Comparison of ENCODE assay signal across 9 cellular contexts in genomic region chr5:179679014-179679674, GRCh38. TPM values are rescaled to one million over a fixed set of nuclear protein-coding genes. Genes with fewer than 3 reads are reported as not detected.
DNase-seq lines count a peak whose midpoint lies in the region; ATAC-seq and TF ChIP-seq lines count a peak whose summit lies in the region.
"Had no signal": no experiment of that assay in that cellular context is flagged by ENCODE, and none has a peak within 500 bp of the region (broad histone marks: within the 10 kb centered on the region; RNA-seq: fewer than 3 reads in every experiment).

No MANE protein-coding gene starts in this region.

- peaks cover 21 to 51% (median 31%) of the 10 kb centered on the region in 4 donors for H3K4me1 Mint-ChIP-seq in CD4-positive, alpha-beta memory T cell
- peaks cover 33% of the 10 kb centered on the region for H3K4me1 Mint-ChIP-seq in activated CD8-positive, alpha-beta T cell treated with anti-CD3 and anti-CD28 coated beads for 36 hours (ENCODE audit: low read depth)

- no peak for TF ChIP-seq POLR2A in NB4 (IDR thresholded peaks at IDR 0.05; ENCODE audit: extremely low read depth, insufficient read length)

- DNase-seq in CD4-positive, alpha-beta memory T cell: peak; percentile 55 to 79 (median 59)
- DNase-seq in NB4 (ENCODE audit: low read depth) (peak; percentile 85), mesenteric fat pad (ENCODE audit: low spot score) (peak; percentile 91), NCI-H226 (no peak)
- DNase-seq in activated CD8-positive, alpha-beta T cell treated with anti-CD3 and anti-CD28 coated beads for 36 hours: peak; percentile 91
- DNase-seq in effector CD8-positive, alpha-beta T cell (lab: John Stamatoyannopoulos, UW): peak; percentile 38
- DNase-seq in stimulated activated CD8-positive, alpha-beta memory T cell treated with anti-CD3 and anti-CD28 coated beads, Interleukin-15, amount 100 ng/mL, for 24 hours (ENCODE audit: low read depth): peak; percentile 21

- POLR2A ChIA-PET in CD4-positive, alpha-beta memory T cell (lab: Charles Lee; ENCODE audit: partially characterized antibody): interaction anchor here (0.6 to 3.8 kb wide), 18 partner anchors 9 to 1336 kb away, joined by 3 to 59 read pairs (median 8); partner anchors contain the start of genes HNRNPH1, LTC4S, MAML1 and MRNIP
- POLR2A ChIA-PET in activated CD8-positive, alpha-beta T cell treated with anti-CD3 and anti-CD28 coated beads for 36 hours (lab: Charles Lee): interaction anchor here (1.1 to 6.3 kb wide), 13 partner anchors 9 to 392 kb away, joined by 4 to 55 read pairs (median 11); partner anchors contain the start of genes HNRNPH1 and MAML1

- peak; percentile 34 for ATAC-seq in GM21619 (IDR thresholded peaks at IDR 0.05; ENCODE audit: unreplicated experiment)
- ATAC-seq in activated CD8-positive, alpha-beta T cell treated with anti-CD3 and anti-CD28 coated beads for 36 hours: peak; percentile 51

- no peaks in the 10 kb centered on the region for H3K9me3 Mint-ChIP-seq in CD4-positive, alpha-beta memory T cell
- H3K9me3 Mint-ChIP-seq in activated CD8-positive, alpha-beta T cell treated with anti-CD3 and anti-CD28 coated beads for 36 hours: no peaks in the 10 kb centered on the region

- intact Hi-C loops in CD4-positive, alpha-beta memory T cell (cut with micrococcal nuclease): loop anchor here (2.0 to 5.0 kb wide), 3 partner anchors 118 to 412 kb away; partner anchors contain the start of gene TBC1D9B
- intact Hi-C loops in activated CD8-positive, alpha-beta T cell treated with anti-CD3 and anti-CD28 coated beads for 36 hours (cut with micrococcal nuclease): no loop called here

- H3K36me3 ChIP-seq in CD4-positive, alpha-beta memory T cell (ENCODE audit: insufficient read depth, low read length): no peaks in the 10 kb centered on the region

- H3K36me3 Mint-ChIP-seq in CD4-positive, alpha-beta memory T cell: peaks cover 0 to 13% of the 10 kb centered on the region in 2 donors
- peaks cover 34% of the 10 kb centered on the region for H3K36me3 Mint-ChIP-seq in activated CD8-positive, alpha-beta T cell treated with anti-CD3 and anti-CD28 coated beads for 36 hours (ENCODE audit: low read depth)

- H3K27me3 Mint-ChIP-seq in CD4-positive, alpha-beta memory T cell: no peaks in the 10 kb centered on the region
- no peaks in the 10 kb centered on the region for H3K27me3 Mint-ChIP-seq in activated CD8-positive, alpha-beta T cell treated with anti-CD3 and anti-CD28 coated beads for 36 hours

- peak overlapping the region; percentile 94 to 98 (median 98) for H3K27ac Mint-ChIP-seq in CD4-positive, alpha-beta memory T cell
- peak overlapping the region; percentile 98 for H3K27ac Mint-ChIP-seq in activated CD8-positive, alpha-beta T cell treated with anti-CD3 and anti-CD28 coated beads for 36 hours

- H3K4me1 ChIP-seq in CD4-positive, alpha-beta memory T cell (ENCODE audit: insufficient read depth, low read length): peaks cover 28% of the 10 kb centered on the region

- H3K27me3 ChIP-seq in CD4-positive, alpha-beta memory T cell (ENCODE audit: insufficient read depth, low read length): no peaks in the 10 kb centered on the region

- TF ChIP-seq CTCF in NB4 (IDR thresholded peaks at IDR 0.05; ENCODE audit: low read depth, low read length): peak; percentile 28
- TF ChIP-seq CTCF in activated CD8-positive, alpha-beta T cell treated with anti-CD3 and anti-CD28 coated beads for 36 hours (IDR thresholded peaks at IDR 0.05): peak; percentile 51

- peak overlapping the region; percentile 96 to 99 (median 96) for H3K4me3 Mint-ChIP-seq in CD4-positive, alpha-beta memory T cell
- peak overlapping the region; percentile 91 for H3K4me3 Mint-ChIP-seq in activated CD8-positive, alpha-beta T cell treated with anti-CD3 and anti-CD28 coated beads for 36 hours

- H3K9me3 ChIP-seq in CD4-positive, alpha-beta memory T cell (ENCODE audit: control insufficient read depth in 1 of 2, low read length in 2 of 2): no peaks in the 10 kb centered on the region

- peak overlapping the region; percentile 73 to 98 for H3K4me3 ChIP-seq in CD4-positive, alpha-beta memory T cell (ENCODE audit: low read length in 2 of 2)
- H3K4me3 ChIP-seq in NB4 (ENCODE audit: low read depth, low read length): peak overlapping the region; percentile 93

- H3K27ac ChIP-seq in CD4-positive, alpha-beta memory T cell (ENCODE audit: low read depth, low read length): peak overlapping the region; percentile 83

- CTCF ChIA-PET in CD4-positive, alpha-beta memory T cell (lab: Charles Lee; ENCODE audit: partially characterized antibody): interaction anchor here (1.1 to 2.7 kb wide), 9 partner anchors 9 to 117 kb away, joined by 3 to 23 read pairs (median 5); partner anchors contain the start of gene HNRNPH1
- CTCF ChIA-PET in activated CD8-positive, alpha-beta T cell treated with anti-CD3 and anti-CD28 coated beads for 36 hours (lab: Charles Lee): interaction anchor here (0.8 to 5.1 kb wide), 7 partner anchors 10 to 118 kb away, joined by 3 to 27 read pairs (median 4); partner anchors contain the start of gene HNRNPH1

RNA-seq across cellular contexts. Expression of gene CBY3, which starts 1.7 kb away (rescaled TPM):
- under 1 TPM; 0.58 to 0.76 TPM for total RNA-seq in CD4-positive, alpha-beta memory T cell
- under 1 TPM; 0.36 to 0.56 TPM for polyA plus RNA-seq in CD4-positive, alpha-beta memory T cell
- total RNA-seq in activated CD8-positive, alpha-beta T cell treated with anti-CD3 and anti-CD28 coated beads for 36 hours: 1 to 10 TPM in 1 of 2 experiments, under 1 TPM in 1; 0.47 to 1.2 TPM
- not detected for total RNA-seq in mesenteric fat pad
- total RNA-seq: M059J had no signal

RNA-seq across cellular contexts. Expression of gene CANX, which starts 19.6 kb away (rescaled TPM):
- total RNA-seq in CD4-positive, alpha-beta memory T cell: 100 to 1,000 TPM; 377 to 417 TPM
- polyA plus RNA-seq in CD4-positive, alpha-beta memory T cell: 100 to 1,000 TPM; 259 to 394 TPM
- 100 to 1,000 TPM; 431 to 444 TPM for total RNA-seq in activated CD8-positive, alpha-beta T cell treated with anti-CD3 and anti-CD28 coated beads for 36 hours
- total RNA-seq in mesenteric fat pad: 649 TPM

RNA-seq across cellular contexts. Expression of gene MAML1, which starts 53.5 kb away (rescaled TPM):
- total RNA-seq in CD4-positive, alpha-beta memory T cell: 10 to 100 TPM; 52.4 to 56.5 TPM
- 10 to 100 TPM in 1 of 2 donors, 1 to 10 TPM in 1; 1.5 to 10.9 TPM for polyA plus RNA-seq in CD4-positive, alpha-beta memory T cell
- 10 to 100 TPM; 26.1 to 26.6 TPM for total RNA-seq in activated CD8-positive, alpha-beta T cell treated with anti-CD3 and anti-CD28 coated beads for 36 hours
- total RNA-seq in mesenteric fat pad: 20.4 TPM

RNA-seq across cellular contexts. Expression of gene HNRNPH1, which starts 55.7 kb away (rescaled TPM):
- total RNA-seq in CD4-positive, alpha-beta memory T cell: 1,000 to 10,000 TPM; 1,611 to 1,625 TPM
- polyA plus RNA-seq in CD4-positive, alpha-beta memory T cell: 100 to 1,000 TPM in 1 of 2 donors, 10 to 100 TPM in 1; 46.5 to 116 TPM
- 100 to 1,000 TPM; 706 to 709 TPM for total RNA-seq in activated CD8-positive, alpha-beta T cell treated with anti-CD3 and anti-CD28 coated beads for 36 hours
- total RNA-seq in mesenteric fat pad: 429 TPM
